In genomic region chr5:113380299-113381014, GRCh38 we compare ENCODE assay signal across 21 cellular contexts. TPM values are rescaled to one million over a fixed set of nuclear protein-coding genes. Genes with fewer than 3 reads are reported as not detected.
A peak's percentile ranks its signal among the peaks of the same experiment; 100 is the strongest.
DNase-seq lines count a peak whose midpoint lies in the region; ATAC-seq, FAIRE-seq and TF ChIP-seq lines count a peak whose summit lies in the region.
"Had no signal": no experiment of that assay in that cellular context is flagged by ENCODE, and none has a peak within 500 bp of the region (broad histone marks: within the 10 kb centered on the region; RNA-seq: fewer than 3 reads in every experiment).

No MANE protein-coding gene starts in this region.

- H3K9me3 ChIP-seq in adipocyte (ENCODE audit: control insufficient read depth, low read length) (no peaks in the 10 kb centered on the region), mesodermal cell (ENCODE audit: control insufficient read depth, low read length) (no peaks in the 10 kb centered on the region)
- H3K9me3 ChIP-seq: vagina had no signal

- TF ChIP-seq POLR2A in GM12892 (IDR thresholded peaks at IDR 0.05; ENCODE audit: low read depth, low read length): no peak
- TF ChIP-seq POLR2A in lower leg skin (IDR thresholded peaks at IDR 0.05): no peak

- intact Hi-C loops in lower leg skin (cut with DNase I; ENCODE audit: low total_unique reads): no loop called here

- H3K4me3 ChIP-seq in adipocyte (ENCODE audit: low read length) (no peak overlapping the region), mesodermal cell (ENCODE audit: extremely low read depth, insufficient read depth, low read length, poor library complexity, severe bottlenecking) (no peak overlapping the region), lower leg skin (ENCODE audit: low read depth, poor library complexity, severe bottlenecking) (no peak overlapping the region)
- H3K4me3 ChIP-seq: vagina had no signal

- FAIRE-seq in GM12892 (lab: Jason Lieb, UNC): no peak
- FAIRE-seq: GM18507 had no signal

- H3K36me3 ChIP-seq in adipocyte (ENCODE audit: control insufficient read depth, insufficient read depth, low read length, severe bottlenecking) (no peaks in the 10 kb centered on the region), mesodermal cell (ENCODE audit: control insufficient read depth, insufficient read depth, low read length) (no peaks in the 10 kb centered on the region)
- H3K36me3 ChIP-seq: vagina had no signal

- H3K4me1 ChIP-seq in adipocyte (ENCODE audit: control insufficient read depth, insufficient read depth, low read length) (peaks cover 13% of the 10 kb centered on the region), mesodermal cell (ENCODE audit: control insufficient read depth, insufficient read depth, low read length, poor library complexity, severe bottlenecking) (no peaks in the 10 kb centered on the region)

- no peak for TF ChIP-seq CTCF in lower leg skin (IDR thresholded peaks at IDR 0.05)

- 82 to 93% methylated on average over 3 to 4 of the region's 4 CpGs for WGBS in mesodermal cell (ENCODE audit: insufficient coverage in 2 of 2), 2 experiments
- 68 to 72% methylated on average over 4 of the region's 4 CpGs for WGBS in lower leg skin, 2 donors

- CTCF ChIA-PET in HEK293T (lab: Yijun Ruan, JAX): interaction anchor here (1.2 to 2.4 kb wide), 5 partner anchors 19 to 384 kb away, joined by 3 to 18 read pairs (median 6); no protein-coding TSS in a partner anchor

- in situ Hi-C loops in G401 (cut with HindIII; ENCODE audit: low sequenced_read_pairs): no loop called here

- ATAC-seq in GM19328 (IDR thresholded peaks at IDR 0.05; ENCODE audit: unreplicated experiment): no peak

- peak; percentile 17 for DNase-seq in AG20443 (ENCODE audit: low spot score)
- no peak for DNase-seq in HEK293T (ENCODE audit: extremely low spot score)
- peak; percentile 6 for DNase-seq in adipocyte (ENCODE audit: low read depth)
- DNase-seq in GM12892 (ENCODE audit: insufficient read length): no peak
- DNase-seq in lower leg skin (ENCODE audit: low spot score in 2 of 2): no peak
- DNase-seq in G401 (ENCODE audit: low spot score): no peak
- DNase-seq: activated CD4-positive, alpha-beta T cell treated with anti-CD3 and anti-CD28 coated beads, Interleukin-2, amount 10 ng/mL, durations not matched to agents 24 days and 14 days; activated T-cell treated with anti-CD3 and anti-CD28 coated beads, Interleukin-2, amount 50 U/mL, for 1 hour; Calu3; effector CD8-positive, alpha-beta T cell; left cardiac atrium; NCI-H146; NCI-H345; nephron progenitor cell had no signal

- peak overlapping the region; percentile 17 for H3K27ac ChIP-seq in mesodermal cell (ENCODE audit: low read depth, low read length, severe bottlenecking)
- H3K27ac ChIP-seq: vagina had no signal

- no peaks in the 10 kb centered on the region for H3K27me3 ChIP-seq in adipocyte (replicated peaks; ENCODE audit: control insufficient read depth, insufficient read depth, low read length)
- H3K27me3 ChIP-seq: vagina had no signal

- POLR2A ChIA-PET in HEK293T (lab: Yijun Ruan, JAX): interaction anchor here (1.4 to 1.7 kb wide), 2 partner anchors 108 to 133 kb away, joined by 3 to 9 read pairs; partner anchors contain the start of genes MCC and YTHDC2

- H3K9ac ChIP-seq in adipocyte (ENCODE audit: low read length): no peak overlapping the region

TF ChIP-seq in HEK293T, 16 proteins besides CTCF, POLR2A, EP300 and RAD21:
- TF ChIP-seq CTBP1 (IDR thresholded peaks at IDR 0.05; ENCODE audit: borderline replicate concordance) (no peak), FOXA1 (IDR thresholded peaks at IDR 0.05) (no peak), PKNOX1 (IDR thresholded peaks at IDR 0.05) (peak; percentile 52), TARDBP (IDR thresholded peaks at IDR 0.05) (no peak), SUZ12 (IDR thresholded peaks at IDR 0.05) (no peak), ZNF384 (IDR thresholded peaks at IDR 0.05) (no peak)

RNA-seq across cellular contexts. Expression of gene TSSK1B, which starts 54.3 kb away (rescaled TPM):
- not detected for polyA plus RNA-seq in mesodermal cell (2013, experiment 1 of 2)
- polyA plus RNA-seq in mesodermal cell (2013, experiment 2 of 2): not detected
- polyA plus RNA-seq in GM12892 (2012; ENCODE audit: missing spikeins): not detected
- total RNA-seq in lower leg skin: under 1 TPM in 3 of 4 donors, not detected in 1; 0.11 to 0.54 (median 0.42) TPM
- total RNA-seq in G401 (2014; rRNA removed; shearing (Covaris generic)): not detected in 2 replicates
- total RNA-seq: activated CD4-positive, alpha-beta T cell treated with anti-CD3 and anti-CD28 coated beads, Interleukin-2, amount 10 ng/mL, durations not matched to agents 24 days and 14 days; Calu3; HT-29; pulmonary artery endothelial cell; T-helper 2 cell treated with Interferon-gamma antibody and Interleukin-4, amounts not matched to agents 100 ng/mL and 5 ng/mL, for 36 hours had no signal

Comparison
In these comparisons a context has a peak if more than half of its experiments do, and no peak if none do; other contexts are left out.
1. DNase-seq: peak in AG20443 (single experiment) and adipocyte (single experiment); none in HEK293T (single experiment), GM12892 (single experiment), lower leg skin (0 of 2) and G401 (single experiment).